ENCODE assay signal across 13 cellular contexts in the genomic region with DNA sequence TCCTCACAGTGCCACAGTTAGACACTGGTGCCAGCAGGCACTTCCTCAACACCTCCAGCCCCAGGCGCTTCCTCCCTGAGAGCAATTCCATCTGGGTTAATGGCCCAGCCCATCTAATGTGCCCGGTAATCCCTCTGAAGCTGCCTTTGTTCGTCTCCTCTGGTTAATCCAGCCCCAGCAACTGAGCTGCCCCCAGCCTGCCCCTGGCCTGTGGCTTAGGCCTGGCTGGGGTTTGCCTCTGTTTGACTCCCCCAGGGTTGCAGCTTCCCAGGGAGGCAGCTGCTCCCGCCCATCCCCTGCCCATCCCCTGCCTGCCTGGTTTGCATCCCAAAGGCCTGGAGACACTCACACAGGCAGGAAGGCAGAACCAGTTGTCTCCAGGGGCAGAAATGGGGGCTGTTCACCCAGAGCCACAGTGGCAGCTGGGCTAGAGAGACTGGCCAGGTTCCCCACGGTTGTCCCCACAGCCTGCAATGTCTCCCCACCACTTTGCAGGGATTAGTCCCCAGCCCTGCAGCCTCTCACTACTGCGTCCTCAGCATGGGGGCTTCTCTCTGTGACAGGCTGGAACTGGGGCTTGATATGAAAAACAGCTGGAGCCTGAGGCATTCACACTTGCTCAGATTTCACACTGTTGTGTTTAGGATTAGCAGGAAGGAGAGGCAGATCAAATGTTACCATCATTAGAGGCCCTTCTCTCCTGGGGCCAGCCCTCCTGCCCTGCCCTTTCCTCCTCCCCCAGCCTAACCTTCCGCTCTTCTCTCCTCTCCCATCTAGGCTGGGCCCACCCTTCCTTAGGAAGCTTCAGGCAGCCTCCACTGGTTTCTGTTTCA.
DNase-seq lines count a peak whose midpoint lies in the region; ATAC-seq, FAIRE-seq and TF ChIP-seq lines count a peak whose summit lies in the region.
"Had no signal": no experiment of that assay in that cellular context is flagged by ENCODE, and none has a peak within 500 bp of the region (broad histone marks: within the 10 kb centered on the region; RNA-seq: fewer than 3 reads in every experiment).

No MANE protein-coding gene starts in this region.

- FAIRE-seq in keratinocyte (lab: Jason Lieb, UNC), result peak; percentile 64
- FAIRE-seq: A204.1 had no signal

- H4K20me1 ChIP-seq in SK-N-SH (ENCODE audit: insufficient read depth) (no peaks in the 10 kb centered on the region), keratinocyte (ENCODE audit: control insufficient read depth, extremely low read depth, insufficient read depth, low read length) (no peaks in the 10 kb centered on the region)

- dilution Hi-C loops in keratinocyte (cut with MboI; ENCODE audit: extremely low pct_ligation_motif_present, low sequenced_read_pairs), result no loop called here

- H3K27ac ChIP-seq in SK-N-SH (ENCODE audit: low read depth in 2 of 2, low read length in 1 of 2), result peak overlapping the region in 1 of 2 experiments; percentile 60; a peak in 2 of 4 replicates
- H3K27ac ChIP-seq in keratinocyte (ENCODE audit: control insufficient read depth, insufficient read depth, low read length), result no peak overlapping the region

- peaks cover 39% of the 10 kb centered on the region for H3K4me1 Mint-ChIP-seq in type B pancreatic cell (ENCODE audit: unreplicated experiment)

- TF ChIP-seq CTCF in SK-N-SH (IDR thresholded peaks at IDR 0.05) (no peak), keratinocyte (optimal IDR thresholded peaks at IDR 0.05 in 1 of 3, IDR thresholded peaks at IDR 0.05 in 1 of 3, conservative IDR thresholded peaks at IDR 0.05 in 1 of 3; ENCODE audit: extremely low read depth in 1 of 3, insufficient read depth in 2 of 3, low read length in 3 of 3) (no peak), type B pancreatic cell (conservative IDR thresholded peaks at IDR 0.05) (no peak)

- H3K9me2 ChIP-seq in SK-N-SH, result no peaks in the 10 kb centered on the region

- H3K9ac ChIP-seq in SK-N-SH (no peak overlapping the region), keratinocyte (ENCODE audit: control insufficient read depth, extremely low read depth, insufficient read depth, low read length) (no peak overlapping the region)

- POLR2A ChIA-PET in SK-N-SH (lab: Yijun Ruan, JAX), result no interaction called here

- TF ChIP-seq RAD21 in SK-N-SH (IDR thresholded peaks at IDR 0.05; ENCODE audit: low read length), result no peak

- H3K27me3 Mint-ChIP-seq in type B pancreatic cell, result peaks cover 7% of the 10 kb centered on the region
- H3K27me3 Mint-ChIP-seq: activated CD8-positive, alpha-beta memory T cell treated with anti-CD3 and anti-CD28 coated beads, Interleukin-2, amount 10 ng/mL, durations not matched to agents 7 days and 5 days had no signal

- H3K4me1 ChIP-seq in SK-N-SH (ENCODE audit: control insufficient read depth in 1 of 2, insufficient read depth in 2 of 2, low read depth in 1 of 2, low read length in 1 of 2), result peaks cover 0 to 16% of the 10 kb centered on the region in 2 experiments; a peak in 1 of 4 replicates
- H3K4me1 ChIP-seq in keratinocyte (ENCODE audit: control insufficient read depth, extremely low read depth, insufficient read depth, low read length), result peaks cover 5% of the 10 kb centered on the region

- peaks cover 10% of the 10 kb centered on the region for H3K9me3 Mint-ChIP-seq in type B pancreatic cell
- H3K9me3 Mint-ChIP-seq: T-helper 1 cell treated with Interleukin-12 subunit alpha and Interleukin-12 subunit beta and Interleukin-4 antibody, amounts not matched to agents 30 μg/mL and 1 μg/mL, for 36 hours had no signal

- H3K27me3 ChIP-seq in SK-N-SH (ENCODE audit: insufficient read depth), result no peaks in the 10 kb centered on the region
- H3K27me3 ChIP-seq in keratinocyte (ENCODE audit: control insufficient read depth, extremely low read depth, insufficient read depth, low read length), result no peaks in the 10 kb centered on the region

- H3K4me2 ChIP-seq in SK-N-SH, result no peak overlapping the region
- no peak overlapping the region for H3K4me2 ChIP-seq in keratinocyte (ENCODE audit: control insufficient read depth, extremely low read depth, insufficient read depth, low read depth, low read length)

- H2AFZ ChIP-seq in SK-N-SH (ENCODE audit: low read depth) (no peak overlapping the region), keratinocyte (ENCODE audit: control insufficient read depth, low read length) (no peak overlapping the region)

- no peak; a peak in 1 of 4 replicates for TF ChIP-seq EP300 in SK-N-SH (IDR thresholded peaks at IDR 0.05; ENCODE audit: borderline replicate concordance in 1 of 2, low read depth in 1 of 2, low read length in 1 of 2)

- H3K4me3 ChIP-seq in SK-N-SH (ENCODE audit: low read depth in 2 of 2, low read length in 1 of 2) (no peak overlapping the region), keratinocyte (ENCODE audit: control insufficient read depth in 2 of 3, extremely low read depth in 1 of 3, insufficient read depth in 2 of 3, low read depth in 1 of 3, low read length in 3 of 3) (no peak overlapping the region)

- H3K79me2 ChIP-seq in SK-N-SH (ENCODE audit: insufficient read depth), result no peaks in the 10 kb centered on the region
- H3K79me2 ChIP-seq in keratinocyte (ENCODE audit: control insufficient read depth, insufficient read depth, low read length), result no peaks in the 10 kb centered on the region

- WGBS in SK-N-SH (ENCODE audit: low lambda C conversion rate), result 82% methylated on average over 7 of the region's 7 CpGs

- H3F3A ChIP-seq in SK-N-SH (replicated peaks; ENCODE audit: insufficient read depth), result no peaks in the 10 kb centered on the region

- no peaks in the 10 kb centered on the region for H3K9me1 ChIP-seq in keratinocyte (ENCODE audit: control insufficient read depth, extremely low read depth, insufficient read depth, low read length)

- peak overlapping the region; percentile 68 for H3K27ac Mint-ChIP-seq in type B pancreatic cell
- H3K27ac Mint-ChIP-seq: activated CD8-positive, alpha-beta memory T cell treated with anti-CD3 and anti-CD28 coated beads, Interleukin-2, amount 10 ng/mL, durations not matched to agents 7 days and 5 days; T-helper 1 cell treated with Interleukin-12 subunit alpha and Interleukin-12 subunit beta and Interleukin-4 antibody, amounts not matched to agents 30 μg/mL and 1 μg/mL, for 36 hours had no signal

- H3K9me3 ChIP-seq in SK-N-SH (no peaks in the 10 kb centered on the region), keratinocyte (ENCODE audit: control insufficient read depth, low read depth, low read length) (no peaks in the 10 kb centered on the region)

- no peak for ATAC-seq in HG02852 (IDR thresholded peaks at IDR 0.05; ENCODE audit: unreplicated experiment)
- ATAC-seq: activated CD8-positive, alpha-beta memory T cell treated with anti-CD3 and anti-CD28 coated beads, Interleukin-2, amount 10 ng/mL, durations not matched to agents 7 days and 5 days had no signal

- H3K36me3 ChIP-seq in SK-N-SH (replicated peaks in 1 of 2; ENCODE audit: control insufficient read depth in 1 of 2, insufficient read depth in 2 of 2, low read length in 1 of 2) (no peaks in the 10 kb centered on the region), keratinocyte (ENCODE audit: control insufficient read depth in 2 of 2, extremely low read depth in 1 of 2, insufficient read depth in 2 of 2, low read length in 2 of 2) (no peaks in the 10 kb centered on the region)

- H3K4me3 Mint-ChIP-seq in type B pancreatic cell, result peak overlapping the region; percentile 5
- H3K4me3 Mint-ChIP-seq: activated CD8-positive, alpha-beta memory T cell treated with anti-CD3 and anti-CD28 coated beads, Interleukin-2, amount 10 ng/mL, durations not matched to agents 7 days and 5 days; T-helper 1 cell treated with Interleukin-12 subunit alpha and Interleukin-12 subunit beta and Interleukin-4 antibody, amounts not matched to agents 30 μg/mL and 1 μg/mL, for 36 hours had no signal

- CTCF ChIA-PET in SK-N-SH (lab: Yijun Ruan, JAX), result no interaction called here

- peak; percentile 8 to 65 (median 44) for DNase-seq in NCI-H1417 (lab: John Stamatoyannopoulos, UW)
- no peak for DNase-seq in NCI-H1417 treated with DMSO at 0.1 percent for 48 hours (lab: John Stamatoyannopoulos, UW)
- peak; percentile 60 for DNase-seq in SK-N-SH
- DNase-seq in keratinocyte (ENCODE audit: low read depth, low spot score), result no peak
- no peak for DNase-seq in type B pancreatic cell (ENCODE audit: extremely low spot score, unreplicated experiment)
- no peak for DNase-seq in GF-D8 (lab: John Stamatoyannopoulos, UW)
- no peak for DNase-seq in kidney tubule cell (ENCODE audit: low spot score)
- DNase-seq: activated CD8-positive, alpha-beta memory T cell treated with anti-CD3 and anti-CD28 coated beads, Interleukin-2, amount 10 ng/mL, durations not matched to agents 7 days and 5 days; NCI-H2029 treated with DMSO at 0.1 percent for 48 hours; stimulated activated CD4-positive, alpha-beta T cell treated with anti-CD3 and anti-CD28 coated beads, Interleukin-2, amount 100 ng/mL, for 24 hours had no signal

- H3K36me3 Mint-ChIP-seq in type B pancreatic cell, result peaks cover 4% of the 10 kb centered on the region
- H3K36me3 Mint-ChIP-seq: activated CD8-positive, alpha-beta memory T cell treated with anti-CD3 and anti-CD28 coated beads, Interleukin-2, amount 10 ng/mL, durations not matched to agents 7 days and 5 days had no signal

TF ChIP-seq in SK-N-SH, 30 proteins besides CTCF, POLR2A, EP300 and RAD21:
- no peak for TF ChIP-seq YY1 (IDR thresholded peaks at IDR 0.05; ENCODE audit: low read depth)
- TF ChIP-seq GATA2 (CRISPR knock-in tag; IDR thresholded peaks at IDR 0.05), result no peak

Comparison
In these comparisons a context has a peak if more than half of its experiments do, and no peak if none do; other contexts are left out.
1. DNase-seq: peak in NCI-H1417 (3 of 3) and SK-N-SH (single experiment); none in NCI-H1417 treated with DMSO at 0.1 percent for 48 hours (single experiment), keratinocyte (single experiment), type B pancreatic cell (single experiment), GF-D8 (single experiment) and kidney tubule cell (single experiment).